In the genomic region with DNA sequence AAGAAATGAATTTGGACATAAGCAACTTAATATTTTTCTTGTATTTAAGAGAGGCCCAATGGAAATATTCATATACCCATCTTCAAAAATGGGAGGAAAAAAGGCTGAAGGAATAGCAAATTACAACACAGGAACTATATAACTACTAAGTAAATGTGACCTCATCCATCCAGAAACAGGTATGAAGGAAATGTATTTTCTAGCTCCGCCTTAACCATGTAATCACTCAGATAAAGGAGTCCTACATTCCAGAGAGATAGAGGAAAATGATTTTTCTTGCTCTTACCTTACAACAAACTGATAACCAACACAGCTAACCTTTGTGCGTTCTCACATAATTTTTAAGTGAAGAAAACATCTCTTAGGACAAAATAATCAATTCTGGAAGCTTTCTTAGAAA, we compare ENCODE assay signal across 1 cellular context.
TF ChIP-seq lines count a peak whose summit lies in the region.

No MANE protein-coding gene starts in this region.

TF ChIP-seq in IMR-90, 13 proteins besides CTCF, POLR2A, EP300 and RAD21:
- TF ChIP-seq CHD1 (IDR thresholded peaks at IDR 0.05; ENCODE audit: low read depth, low read length): no peak
